In genomic region chr12:54217309-54217661, GRCh38 we compare ENCODE assay signal across 2 cellular contexts.
TF ChIP-seq lines count a peak whose summit lies in the region.

No MANE protein-coding gene starts in this region.

TF ChIP-seq in HepG2, 621 proteins besides CTCF, POLR2A, EP300 and RAD21:
- TF ChIP-seq, protein P1, sequence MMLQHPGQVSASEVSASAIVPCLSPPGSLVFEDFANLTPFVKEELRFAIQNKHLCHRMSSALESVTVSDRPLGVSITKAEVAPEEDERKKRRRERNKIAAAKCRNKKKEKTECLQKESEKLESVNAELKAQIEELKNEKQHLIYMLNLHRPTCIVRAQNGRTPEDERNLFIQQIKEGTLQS (CRISPR knock-in tag; IDR thresholded peaks at IDR 0.05) = no peak
- TF ChIP-seq GTF3A (CRISPR knock-in tag; conservative IDR thresholded peaks at IDR 0.05) = no peak
- TF ChIP-seq ZNF546 (CRISPR knock-in tag; conservative IDR thresholded peaks at IDR 0.05) = no peak
- no peak for TF ChIP-seq ZNF234 (CRISPR knock-in tag; conservative IDR thresholded peaks at IDR 0.05)
- no peak for TF ChIP-seq PAX8 (CRISPR knock-in tag; IDR thresholded peaks at IDR 0.05; ENCODE audit: borderline replicate concordance)
- no peak for TF ChIP-seq ZNF160 (CRISPR knock-in tag; IDR thresholded peaks at IDR 0.05)
- TF ChIP-seq HOXA3 (CRISPR knock-in tag; IDR thresholded peaks at IDR 0.05) = no peak

TF ChIP-seq in GM12878, 131 proteins besides CTCF, POLR2A, EP300 and RAD21:
- no peak for TF ChIP-seq MTA2 (IDR thresholded peaks at IDR 0.05; ENCODE audit: low read depth)
- TF ChIP-seq ELK1 (IDR thresholded peaks at IDR 0.05; ENCODE audit: low read depth, low read length) = no peak
- TF ChIP-seq ETV6 (conservative IDR thresholded peaks at IDR 0.05 in 1 of 2, IDR thresholded peaks at IDR 0.05 in 1 of 2; ENCODE audit: borderline replicate concordance in 1 of 2, low read depth in 1 of 2) = no peak
- no peak for TF ChIP-seq IRF5 (IDR thresholded peaks at IDR 0.05; ENCODE audit: borderline replicate concordance)
- no peak for TF ChIP-seq EED (IDR thresholded peaks at IDR 0.05; ENCODE audit: low read depth)
- TF ChIP-seq ZBTB11 (CRISPR knock-in tag; IDR thresholded peaks at IDR 0.05) = no peak
- TF ChIP-seq ASH2L (IDR thresholded peaks at IDR 0.05; ENCODE audit: borderline replicate concordance, low read depth) = no peak
- TF ChIP-seq CHD4 (IDR thresholded peaks at IDR 0.05) = no peak
- TF ChIP-seq RFX5 (IDR thresholded peaks at IDR 0.05; ENCODE audit: low read depth, low read length) = no peak
- TF ChIP-seq, protein P2, sequence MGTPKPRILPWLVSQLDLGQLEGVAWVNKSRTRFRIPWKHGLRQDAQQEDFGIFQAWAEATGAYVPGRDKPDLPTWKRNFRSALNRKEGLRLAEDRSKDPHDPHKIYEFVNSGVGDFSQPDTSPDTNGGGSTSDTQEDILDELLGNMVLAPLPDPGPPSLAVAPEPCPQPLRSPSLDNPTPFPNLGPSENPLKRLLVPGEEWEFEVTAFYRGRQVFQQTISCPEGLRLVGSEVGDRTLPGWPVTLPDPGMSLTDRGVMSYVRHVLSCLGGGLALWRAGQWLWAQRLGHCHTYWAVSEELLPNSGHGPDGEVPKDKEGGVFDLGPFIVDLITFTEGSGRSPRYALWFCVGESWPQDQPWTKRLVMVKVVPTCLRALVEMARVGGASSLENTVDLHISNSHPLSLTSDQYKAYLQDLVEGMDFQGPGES (IDR thresholded peaks at IDR 0.05) = no peak
- TF ChIP-seq, protein P3, sequence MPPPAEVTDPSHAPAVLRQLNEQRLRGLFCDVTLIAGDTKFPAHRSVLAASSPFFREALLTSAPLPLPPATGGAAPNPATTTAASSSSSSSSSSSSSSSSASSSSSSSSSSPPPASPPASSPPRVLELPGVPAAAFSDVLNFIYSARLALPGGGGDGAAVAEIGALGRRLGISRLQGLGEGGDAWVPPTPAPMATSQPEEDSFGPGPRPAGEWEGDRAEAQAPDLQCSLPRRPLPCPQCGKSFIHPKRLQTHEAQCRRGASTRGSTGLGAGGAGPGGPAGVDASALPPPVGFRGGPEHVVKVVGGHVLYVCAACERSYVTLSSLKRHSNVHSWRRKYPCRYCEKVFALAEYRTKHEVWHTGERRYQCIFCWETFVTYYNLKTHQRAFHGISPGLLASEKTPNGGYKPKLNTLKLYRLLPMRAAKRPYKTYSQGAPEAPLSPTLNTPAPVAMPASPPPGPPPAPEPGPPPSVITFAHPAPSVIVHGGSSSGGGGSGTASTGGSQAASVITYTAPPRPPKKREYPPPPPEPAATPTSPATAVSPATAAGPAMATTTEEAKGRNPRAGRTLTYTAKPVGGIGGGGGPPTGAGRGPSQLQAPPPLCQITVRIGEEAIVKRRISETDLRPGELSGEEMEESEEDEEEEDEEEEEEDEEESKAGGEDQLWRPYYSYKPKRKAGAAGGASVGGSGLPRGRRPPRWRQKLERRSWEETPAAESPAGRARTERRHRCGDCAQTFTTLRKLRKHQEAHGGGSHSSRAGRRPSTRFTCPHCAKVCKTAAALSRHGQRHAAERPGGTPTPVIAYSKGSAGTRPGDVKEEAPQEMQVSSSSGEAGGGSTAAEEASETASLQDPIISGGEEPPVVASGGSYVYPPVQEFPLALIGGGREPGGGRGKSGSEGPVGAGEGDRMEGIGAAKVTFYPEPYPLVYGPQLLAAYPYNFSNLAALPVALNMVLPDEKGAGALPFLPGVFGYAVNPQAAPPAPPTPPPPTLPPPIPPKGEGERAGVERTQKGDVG (CRISPR knock-in tag; IDR thresholded peaks at IDR 0.05) = no peak
- TF ChIP-seq PML (IDR thresholded peaks at IDR 0.05; ENCODE audit: low read length) = no peak
- TF ChIP-seq RBBP5 (conservative IDR thresholded peaks at IDR 0.05) = no peak
- no peak for TF ChIP-seq GATAD2B (conservative IDR thresholded peaks at IDR 0.05; ENCODE audit: low read depth)
- TF ChIP-seq, protein P4, sequence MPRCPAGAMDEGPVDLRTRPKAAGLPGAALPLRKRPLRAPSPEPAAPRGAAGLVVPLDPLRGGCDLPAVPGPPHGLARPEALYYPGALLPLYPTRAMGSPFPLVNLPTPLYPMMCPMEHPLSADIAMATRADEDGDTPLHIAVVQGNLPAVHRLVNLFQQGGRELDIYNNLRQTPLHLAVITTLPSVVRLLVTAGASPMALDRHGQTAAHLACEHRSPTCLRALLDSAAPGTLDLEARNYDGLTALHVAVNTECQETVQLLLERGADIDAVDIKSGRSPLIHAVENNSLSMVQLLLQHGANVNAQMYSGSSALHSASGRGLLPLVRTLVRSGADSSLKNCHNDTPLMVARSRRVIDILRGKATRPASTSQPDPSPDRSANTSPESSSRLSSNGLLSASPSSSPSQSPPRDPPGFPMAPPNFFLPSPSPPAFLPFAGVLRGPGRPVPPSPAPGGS (IDR thresholded peaks at IDR 0.05; ENCODE audit: borderline replicate concordance, insufficient read depth, low read depth, low read length, poor library complexity, severe bottlenecking) = no peak
